Comparison of ENCODE assay signal across 3 cellular contexts in the genomic region with DNA sequence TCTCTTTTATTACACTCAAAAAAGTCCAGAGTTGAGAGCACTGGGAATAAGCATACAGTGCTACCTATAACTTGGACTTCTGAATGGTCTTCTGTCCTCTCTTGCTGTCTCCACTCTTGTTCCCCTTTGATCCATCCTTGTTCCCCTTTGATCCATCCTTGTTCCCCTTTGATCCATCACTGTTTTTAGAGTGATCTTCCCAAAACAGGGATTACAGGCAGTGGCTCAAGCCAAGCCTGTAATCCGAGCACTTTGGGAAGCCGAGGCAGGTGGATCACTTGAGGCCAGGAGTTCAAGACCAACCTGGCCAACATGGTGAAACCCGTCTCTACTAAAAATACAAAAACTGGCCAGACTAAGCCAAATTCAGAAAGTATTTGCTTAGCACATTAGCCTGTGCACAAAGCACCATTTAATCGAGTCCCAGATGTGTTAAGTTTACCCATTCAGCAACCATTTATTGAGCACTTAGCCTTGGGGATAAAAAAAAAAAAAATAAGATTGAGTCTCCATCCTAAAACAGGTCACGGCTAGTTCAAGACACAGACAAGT.
TF ChIP-seq lines count a peak whose summit lies in the region.

No MANE protein-coding gene starts in this region.

TF ChIP-seq in HepG2, 621 proteins besides CTCF, POLR2A, EP300 and RAD21 (continues in another document):
- TF ChIP-seq ZNF350 (CRISPR knock-in tag; IDR thresholded peaks at IDR 0.05; ENCODE audit: borderline replicate concordance, low read depth) = no peak
- no peak for TF ChIP-seq ZNF274 (CRISPR knock-in tag; IDR thresholded peaks at IDR 0.05)
- TF ChIP-seq, protein P1, sequence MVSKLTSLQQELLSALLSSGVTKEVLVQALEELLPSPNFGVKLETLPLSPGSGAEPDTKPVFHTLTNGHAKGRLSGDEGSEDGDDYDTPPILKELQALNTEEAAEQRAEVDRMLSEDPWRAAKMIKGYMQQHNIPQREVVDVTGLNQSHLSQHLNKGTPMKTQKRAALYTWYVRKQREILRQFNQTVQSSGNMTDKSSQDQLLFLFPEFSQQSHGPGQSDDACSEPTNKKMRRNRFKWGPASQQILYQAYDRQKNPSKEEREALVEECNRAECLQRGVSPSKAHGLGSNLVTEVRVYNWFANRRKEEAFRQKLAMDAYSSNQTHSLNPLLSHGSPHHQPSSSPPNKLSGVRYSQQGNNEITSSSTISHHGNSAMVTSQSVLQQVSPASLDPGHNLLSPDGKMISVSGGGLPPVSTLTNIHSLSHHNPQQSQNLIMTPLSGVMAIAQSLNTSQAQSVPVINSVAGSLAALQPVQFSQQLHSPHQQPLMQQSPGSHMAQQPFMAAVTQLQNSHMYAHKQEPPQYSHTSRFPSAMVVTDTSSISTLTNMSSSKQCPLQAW (CRISPR knock-in tag; IDR thresholded peaks at IDR 0.05) = no peak
- no peak for TF ChIP-seq ZNF260 (CRISPR knock-in tag; IDR thresholded peaks at IDR 0.05; ENCODE audit: borderline replicate concordance, low read depth)
- no peak for TF ChIP-seq YEATS4 (CRISPR knock-in tag; IDR thresholded peaks at IDR 0.05; ENCODE audit: borderline replicate concordance)
- TF ChIP-seq ZNF232 (CRISPR knock-in tag; IDR thresholded peaks at IDR 0.05; ENCODE audit: borderline replicate concordance) = no peak
- TF ChIP-seq MTA3 (CRISPR knock-in tag; IDR thresholded peaks at IDR 0.05) = no peak
- TF ChIP-seq ZNF557 (CRISPR knock-in tag; IDR thresholded peaks at IDR 0.05) = no peak
- TF ChIP-seq, protein P2, sequence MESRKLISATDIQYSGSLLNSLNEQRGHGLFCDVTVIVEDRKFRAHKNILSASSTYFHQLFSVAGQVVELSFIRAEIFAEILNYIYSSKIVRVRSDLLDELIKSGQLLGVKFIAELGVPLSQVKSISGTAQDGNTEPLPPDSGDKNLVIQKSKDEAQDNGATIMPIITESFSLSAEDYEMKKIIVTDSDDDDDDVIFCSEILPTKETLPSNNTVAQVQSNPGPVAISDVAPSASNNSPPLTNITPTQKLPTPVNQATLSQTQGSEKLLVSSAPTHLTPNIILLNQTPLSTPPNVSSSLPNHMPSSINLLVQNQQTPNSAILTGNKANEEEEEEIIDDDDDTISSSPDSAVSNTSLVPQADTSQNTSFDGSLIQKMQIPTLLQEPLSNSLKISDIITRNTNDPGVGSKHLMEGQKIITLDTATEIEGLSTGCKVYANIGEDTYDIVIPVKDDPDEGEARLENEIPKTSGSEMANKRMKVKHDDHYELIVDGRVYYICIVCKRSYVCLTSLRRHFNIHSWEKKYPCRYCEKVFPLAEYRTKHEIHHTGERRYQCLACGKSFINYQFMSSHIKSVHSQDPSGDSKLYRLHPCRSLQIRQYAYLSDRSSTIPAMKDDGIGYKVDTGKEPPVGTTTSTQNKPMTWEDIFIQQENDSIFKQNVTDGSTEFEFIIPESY (CRISPR knock-in tag; IDR thresholded peaks at IDR 0.05) = no peak
- TF ChIP-seq ZNF788 (CRISPR knock-in tag; IDR thresholded peaks at IDR 0.05; ENCODE audit: borderline replicate concordance) = no peak
- TF ChIP-seq, protein P3, sequence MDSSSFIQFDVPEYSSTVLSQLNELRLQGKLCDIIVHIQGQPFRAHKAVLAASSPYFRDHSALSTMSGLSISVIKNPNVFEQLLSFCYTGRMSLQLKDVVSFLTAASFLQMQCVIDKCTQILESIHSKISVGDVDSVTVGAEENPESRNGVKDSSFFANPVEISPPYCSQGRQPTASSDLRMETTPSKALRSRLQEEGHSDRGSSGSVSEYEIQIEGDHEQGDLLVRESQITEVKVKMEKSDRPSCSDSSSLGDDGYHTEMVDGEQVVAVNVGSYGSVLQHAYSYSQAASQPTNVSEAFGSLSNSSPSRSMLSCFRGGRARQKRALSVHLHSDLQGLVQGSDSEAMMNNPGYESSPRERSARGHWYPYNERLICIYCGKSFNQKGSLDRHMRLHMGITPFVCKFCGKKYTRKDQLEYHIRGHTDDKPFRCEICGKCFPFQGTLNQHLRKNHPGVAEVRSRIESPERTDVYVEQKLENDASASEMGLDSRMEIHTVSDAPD (CRISPR knock-in tag; IDR thresholded peaks at IDR 0.05) = no peak
- TF ChIP-seq ZNF282 (IDR thresholded peaks at IDR 0.05; ENCODE audit: partially characterized antibody) = no peak
- peak; percentile 81; the same call in 1 of the 2 replicates for TF ChIP-seq ZMYM2 (CRISPR knock-in tag; IDR thresholded peaks at IDR 0.05)
- no peak for TF ChIP-seq ZNF720 (CRISPR knock-in tag; IDR thresholded peaks at IDR 0.05)
- TF ChIP-seq ARID2 (CRISPR knock-in tag; IDR thresholded peaks at IDR 0.05; ENCODE audit: borderline replicate concordance) = no peak
- TF ChIP-seq JARID2 (CRISPR knock-in tag; IDR thresholded peaks at IDR 0.05; ENCODE audit: insufficient replicate concordance) = no peak

TF ChIP-seq in WTC11, 78 proteins besides CTCF, POLR2A, EP300 and RAD21 (continues in another document):
- TF ChIP-seq FOXP1 (CRISPR knock-in tag; IDR thresholded peaks at IDR 0.05; ENCODE audit: borderline replicate concordance) = no peak
- no peak for TF ChIP-seq ZNF423 (CRISPR knock-in tag; IDR thresholded peaks at IDR 0.05)
- TF ChIP-seq, protein P4, sequence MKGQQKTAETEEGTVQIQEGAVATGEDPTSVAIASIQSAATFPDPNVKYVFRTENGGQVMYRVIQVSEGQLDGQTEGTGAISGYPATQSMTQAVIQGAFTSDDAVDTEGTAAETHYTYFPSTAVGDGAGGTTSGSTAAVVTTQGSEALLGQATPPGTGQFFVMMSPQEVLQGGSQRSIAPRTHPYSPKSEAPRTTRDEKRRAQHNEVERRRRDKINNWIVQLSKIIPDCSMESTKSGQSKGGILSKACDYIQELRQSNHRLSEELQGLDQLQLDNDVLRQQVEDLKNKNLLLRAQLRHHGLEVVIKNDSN (CRISPR knock-in tag; IDR thresholded peaks at IDR 0.05) = no peak
- TF ChIP-seq TEAD1 (CRISPR knock-in tag; IDR thresholded peaks at IDR 0.05) = no peak
- TF ChIP-seq, protein P5, sequence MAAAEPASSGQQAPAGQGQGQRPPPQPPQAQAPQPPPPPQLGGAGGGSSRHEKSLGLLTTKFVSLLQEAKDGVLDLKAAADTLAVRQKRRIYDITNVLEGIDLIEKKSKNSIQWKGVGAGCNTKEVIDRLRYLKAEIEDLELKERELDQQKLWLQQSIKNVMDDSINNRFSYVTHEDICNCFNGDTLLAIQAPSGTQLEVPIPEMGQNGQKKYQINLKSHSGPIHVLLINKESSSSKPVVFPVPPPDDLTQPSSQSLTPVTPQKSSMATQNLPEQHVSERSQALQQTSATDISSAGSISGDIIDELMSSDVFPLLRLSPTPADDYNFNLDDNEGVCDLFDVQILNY (CRISPR knock-in tag; IDR thresholded peaks at IDR 0.05) = no peak
- TF ChIP-seq, protein P6, sequence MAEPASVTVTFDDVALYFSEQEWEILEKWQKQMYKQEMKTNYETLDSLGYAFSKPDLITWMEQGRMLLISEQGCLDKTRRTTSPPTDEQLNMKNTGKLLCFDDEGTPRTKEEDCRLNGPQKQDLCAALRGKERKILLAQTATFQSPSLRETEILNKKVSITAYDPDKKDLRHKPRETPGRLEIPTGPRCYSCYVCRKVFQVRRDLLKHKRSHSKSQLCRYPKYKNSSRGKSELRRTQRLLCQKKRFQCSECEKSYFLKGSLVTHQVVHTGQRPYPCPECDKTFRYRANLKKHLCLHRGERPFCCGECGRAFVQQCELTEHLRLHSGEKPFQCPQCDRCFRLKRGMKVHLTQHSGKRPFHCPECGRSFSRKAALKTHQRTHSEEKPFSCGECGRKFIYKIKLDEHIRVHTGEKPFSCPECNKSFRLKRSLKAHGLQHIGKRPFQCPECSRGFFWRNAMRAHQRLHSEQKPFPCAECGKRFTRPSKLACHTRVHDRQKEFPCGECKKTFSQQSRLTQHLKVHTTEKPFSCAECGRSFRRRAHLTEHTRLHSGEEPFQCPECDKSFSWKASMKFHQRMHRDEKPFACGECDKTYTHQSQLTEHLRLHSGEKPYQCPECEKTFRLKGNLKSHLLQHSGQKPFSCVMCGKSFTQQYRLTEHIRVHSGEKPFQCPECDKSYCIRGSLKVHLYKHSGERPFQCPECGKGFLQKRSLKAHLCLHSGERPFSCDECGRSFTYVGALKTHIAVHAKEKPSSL (CRISPR knock-in tag; conservative IDR thresholded peaks at IDR 0.05) = no peak
- TF ChIP-seq, protein P7, sequence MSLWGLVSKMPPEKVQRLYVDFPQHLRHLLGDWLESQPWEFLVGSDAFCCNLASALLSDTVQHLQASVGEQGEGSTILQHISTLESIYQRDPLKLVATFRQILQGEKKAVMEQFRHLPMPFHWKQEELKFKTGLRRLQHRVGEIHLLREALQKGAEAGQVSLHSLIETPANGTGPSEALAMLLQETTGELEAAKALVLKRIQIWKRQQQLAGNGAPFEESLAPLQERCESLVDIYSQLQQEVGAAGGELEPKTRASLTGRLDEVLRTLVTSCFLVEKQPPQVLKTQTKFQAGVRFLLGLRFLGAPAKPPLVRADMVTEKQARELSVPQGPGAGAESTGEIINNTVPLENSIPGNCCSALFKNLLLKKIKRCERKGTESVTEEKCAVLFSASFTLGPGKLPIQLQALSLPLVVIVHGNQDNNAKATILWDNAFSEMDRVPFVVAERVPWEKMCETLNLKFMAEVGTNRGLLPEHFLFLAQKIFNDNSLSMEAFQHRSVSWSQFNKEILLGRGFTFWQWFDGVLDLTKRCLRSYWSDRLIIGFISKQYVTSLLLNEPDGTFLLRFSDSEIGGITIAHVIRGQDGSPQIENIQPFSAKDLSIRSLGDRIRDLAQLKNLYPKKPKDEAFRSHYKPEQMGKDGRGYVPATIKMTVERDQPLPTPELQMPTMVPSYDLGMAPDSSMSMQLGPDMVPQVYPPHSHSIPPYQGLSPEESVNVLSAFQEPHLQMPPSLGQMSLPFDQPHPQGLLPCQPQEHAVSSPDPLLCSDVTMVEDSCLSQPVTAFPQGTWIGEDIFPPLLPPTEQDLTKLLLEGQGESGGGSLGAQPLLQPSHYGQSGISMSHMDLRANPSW (CRISPR knock-in tag; conservative IDR thresholded peaks at IDR 0.05; ENCODE audit: low read depth) = no peak
- no peak for TF ChIP-seq OVOL2 (CRISPR knock-in tag; IDR thresholded peaks at IDR 0.05; ENCODE audit: borderline replicate concordance)
- TF ChIP-seq, protein P8, sequence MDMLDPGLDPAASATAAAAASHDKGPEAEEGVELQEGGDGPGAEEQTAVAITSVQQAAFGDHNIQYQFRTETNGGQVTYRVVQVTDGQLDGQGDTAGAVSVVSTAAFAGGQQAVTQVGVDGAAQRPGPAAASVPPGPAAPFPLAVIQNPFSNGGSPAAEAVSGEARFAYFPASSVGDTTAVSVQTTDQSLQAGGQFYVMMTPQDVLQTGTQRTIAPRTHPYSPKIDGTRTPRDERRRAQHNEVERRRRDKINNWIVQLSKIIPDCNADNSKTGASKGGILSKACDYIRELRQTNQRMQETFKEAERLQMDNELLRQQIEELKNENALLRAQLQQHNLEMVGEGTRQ (CRISPR knock-in tag; IDR thresholded peaks at IDR 0.05) = no peak
- no peak for TF ChIP-seq FOXJ3 (CRISPR knock-in tag; IDR thresholded peaks at IDR 0.05; ENCODE audit: borderline replicate concordance)

TF ChIP-seq in GM23338, 12 proteins besides CTCF, POLR2A, EP300 and RAD21:
- TF ChIP-seq, protein P9, sequence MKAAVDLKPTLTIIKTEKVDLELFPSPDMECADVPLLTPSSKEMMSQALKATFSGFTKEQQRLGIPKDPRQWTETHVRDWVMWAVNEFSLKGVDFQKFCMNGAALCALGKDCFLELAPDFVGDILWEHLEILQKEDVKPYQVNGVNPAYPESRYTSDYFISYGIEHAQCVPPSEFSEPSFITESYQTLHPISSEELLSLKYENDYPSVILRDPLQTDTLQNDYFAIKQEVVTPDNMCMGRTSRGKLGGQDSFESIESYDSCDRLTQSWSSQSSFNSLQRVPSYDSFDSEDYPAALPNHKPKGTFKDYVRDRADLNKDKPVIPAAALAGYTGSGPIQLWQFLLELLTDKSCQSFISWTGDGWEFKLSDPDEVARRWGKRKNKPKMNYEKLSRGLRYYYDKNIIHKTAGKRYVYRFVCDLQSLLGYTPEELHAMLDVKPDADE (IDR thresholded peaks at IDR 0.05) = no peak
- TF ChIP-seq CREB1 (CRISPR knock-in tag; IDR thresholded peaks at IDR 0.05; ENCODE audit: low read depth) = no peak
- no peak for TF ChIP-seq ZNF331 (CRISPR knock-in tag; IDR thresholded peaks at IDR 0.05; ENCODE audit: low read depth)
- no peak for TF ChIP-seq EZH2 (IDR thresholded peaks at IDR 0.05; ENCODE audit: low read depth, unreplicated experiment)
- TF ChIP-seq ZNF114 (CRISPR knock-in tag; IDR thresholded peaks at IDR 0.05) = no peak
